Comparison of ENCODE assay signal across 8 cellular contexts in genomic region chr6:44002591-44003344, GRCh38.
A peak's percentile ranks its signal among the peaks of the same experiment; 100 is the strongest.
DNase-seq lines count a peak whose midpoint lies in the region; ATAC-seq lines count a peak whose summit lies in the region.

No MANE protein-coding gene starts in this region.

- no peaks in the 10 kb centered on the region for H3K9me3 Mint-ChIP-seq in activated naive CD8-positive, alpha-beta T cell treated with anti-CD3 and anti-CD28 coated beads, Interleukin-2, amount 50 U/mL, for 24 hours

- peaks cover 33 to 41% (median 35%) of the 10 kb centered on the region in 11 experiments for H3K27me3 ChIP-seq in BLaER1 treated with 17β-estradiol and CSF1 and Interleukin-3, amounts not matched to agents 10 nM and 100 nM
- no peaks in the 10 kb centered on the region for H3K27me3 ChIP-seq in iPS DF 6.9 (ENCODE audit: control insufficient read depth, insufficient read depth, low read length)

- no peaks in the 10 kb centered on the region for H3K36me3 ChIP-seq in BLaER1 treated with 17β-estradiol and CSF1 and Interleukin-3, amounts not matched to agents 10 nM and 100 nM
- no peaks in the 10 kb centered on the region for H3K36me3 ChIP-seq in iPS DF 6.9 (ENCODE audit: control insufficient read depth, insufficient read depth, low read length)

- ATAC-seq in HG02588 (IDR thresholded peaks at IDR 0.05; ENCODE audit: unreplicated experiment) (peak; percentile 40), GM18498 (IDR thresholded peaks at IDR 0.05; ENCODE audit: unreplicated experiment) (no peak)
- peak; percentile 69 for ATAC-seq in activated naive CD8-positive, alpha-beta T cell treated with anti-CD3 and anti-CD28 coated beads, Interleukin-2, amount 50 U/mL, for 24 hours

- peak overlapping the region; percentile 51 to 67 (median 57) for H3K4me3 ChIP-seq in BLaER1 treated with 17β-estradiol and CSF1 and Interleukin-3, amounts not matched to agents 10 nM and 100 nM
- H3K4me3 ChIP-seq in iPS DF 6.9 (ENCODE audit: low read length): peak overlapping the region; percentile 33; the same call in 1 of the 2 replicates
- H3K4me3 ChIP-seq in skin epidermis: peak overlapping the region; percentile 2 to 44 (median 15)

- no CpG with 5 or more reads among the region's 76 CpGs for WGBS in iPS DF 6.9 (ENCODE audit: insufficient coverage, insufficient read length)

- peaks cover 0 to 15% (median 0%) of the 10 kb centered on the region in 11 experiments; a peak in 1 of 22 replicates for H4K20me1 ChIP-seq in BLaER1 treated with 17β-estradiol and CSF1 and Interleukin-3, amounts not matched to agents 10 nM and 100 nM

- no peaks in the 10 kb centered on the region for H3K36me3 Mint-ChIP-seq in activated naive CD8-positive, alpha-beta T cell treated with anti-CD3 and anti-CD28 coated beads, Interleukin-2, amount 50 U/mL, for 24 hours (ENCODE audit: low read depth)

- peaks cover 52 to 78% (median 64%) of the 10 kb centered on the region in 10 experiments for H3K4me1 ChIP-seq in BLaER1 treated with 17β-estradiol and CSF1 and Interleukin-3, amounts not matched to agents 10 nM and 100 nM
- peaks cover 18% of the 10 kb centered on the region for H3K4me1 ChIP-seq in iPS DF 6.9 (ENCODE audit: control insufficient read depth, insufficient read depth, low read length)

- peak overlapping the region; percentile 57 for H3K4me3 Mint-ChIP-seq in activated naive CD8-positive, alpha-beta T cell treated with anti-CD3 and anti-CD28 coated beads, Interleukin-2, amount 50 U/mL, for 24 hours

- H3K27ac ChIP-seq in BLaER1 treated with 17β-estradiol and CSF1 and Interleukin-3, amounts not matched to agents 10 nM and 100 nM: peak overlapping the region in 4 of 11 experiments; percentile 14 to 37 (median 25); a peak in 3 of 22 replicates
- H3K27ac ChIP-seq in iPS DF 6.9 (ENCODE audit: low read length): no peak overlapping the region
- peak overlapping the region in 3 of 21 experiments; percentile 29 to 50 (median 39) for H3K27ac ChIP-seq in skin epidermis

- peak overlapping the region; percentile 2 to 69 (median 50); a peak in 18 of 22 replicates for H3K9ac ChIP-seq in BLaER1 treated with 17β-estradiol and CSF1 and Interleukin-3, amounts not matched to agents 10 nM and 100 nM

- no peak overlapping the region for H3K27ac Mint-ChIP-seq in activated naive CD8-positive, alpha-beta T cell treated with anti-CD3 and anti-CD28 coated beads, Interleukin-2, amount 50 U/mL, for 24 hours

- peaks cover 25% of the 10 kb centered on the region for H3K4me1 Mint-ChIP-seq in activated naive CD8-positive, alpha-beta T cell treated with anti-CD3 and anti-CD28 coated beads, Interleukin-2, amount 50 U/mL, for 24 hours

- DNase-seq in SK-N-DZ (ENCODE audit: low spot score) (peak; percentile 57), iPS DF 6.9 (ENCODE audit: low read depth, low spot score) (no peak), NOMO-1 treated with dmso at 0.1 percent for 144 hours (lab: John Stamatoyannopoulos, UW; ENCODE audit: unreplicated experiment) (no peak)
- DNase-seq in activated naive CD8-positive, alpha-beta T cell treated with anti-CD3 and anti-CD28 coated beads, Interleukin-2, amount 50 U/mL, for 24 hours: peak; percentile 79

- H3K4me2 ChIP-seq in BLaER1 treated with 17β-estradiol and CSF1 and Interleukin-3, amounts not matched to agents 10 nM and 100 nM: peak overlapping the region; percentile 85 to 98 (median 91)

- H3K27me3 Mint-ChIP-seq in activated naive CD8-positive, alpha-beta T cell treated with anti-CD3 and anti-CD28 coated beads, Interleukin-2, amount 50 U/mL, for 24 hours: peaks cover 52% of the 10 kb centered on the region

- H3K9me3 ChIP-seq in BLaER1 treated with 17β-estradiol and CSF1 and Interleukin-3, amounts not matched to agents 10 nM and 100 nM (replicated peaks in 1 of 11): peaks cover 0 to 13% (median 0%) of the 10 kb centered on the region in 11 experiments; a peak in 4 of 22 replicates
- H3K9me3 ChIP-seq in iPS DF 6.9 (ENCODE audit: control insufficient read depth, insufficient read depth, low read length): no peaks in the 10 kb centered on the region

Comparison
In these comparisons a context has a peak if more than half of its experiments do, and no peak if none do; other contexts are left out.
1. DNase-seq: peak in SK-N-DZ (single experiment) and activated naive CD8-positive, alpha-beta T cell treated with anti-CD3 and anti-CD28 coated beads, Interleukin-2, amount 50 U/mL, for 24 hours (single experiment); none in iPS DF 6.9 (single experiment) and NOMO-1 treated with dmso at 0.1 percent for 144 hours (single experiment).
2. Peak in every context shown above with its lines, with median percentiles within 50 percentile points of each other: H3K4me3 ChIP-seq.